ENCODE assay signal across 8 cellular contexts in the genomic region with DNA sequence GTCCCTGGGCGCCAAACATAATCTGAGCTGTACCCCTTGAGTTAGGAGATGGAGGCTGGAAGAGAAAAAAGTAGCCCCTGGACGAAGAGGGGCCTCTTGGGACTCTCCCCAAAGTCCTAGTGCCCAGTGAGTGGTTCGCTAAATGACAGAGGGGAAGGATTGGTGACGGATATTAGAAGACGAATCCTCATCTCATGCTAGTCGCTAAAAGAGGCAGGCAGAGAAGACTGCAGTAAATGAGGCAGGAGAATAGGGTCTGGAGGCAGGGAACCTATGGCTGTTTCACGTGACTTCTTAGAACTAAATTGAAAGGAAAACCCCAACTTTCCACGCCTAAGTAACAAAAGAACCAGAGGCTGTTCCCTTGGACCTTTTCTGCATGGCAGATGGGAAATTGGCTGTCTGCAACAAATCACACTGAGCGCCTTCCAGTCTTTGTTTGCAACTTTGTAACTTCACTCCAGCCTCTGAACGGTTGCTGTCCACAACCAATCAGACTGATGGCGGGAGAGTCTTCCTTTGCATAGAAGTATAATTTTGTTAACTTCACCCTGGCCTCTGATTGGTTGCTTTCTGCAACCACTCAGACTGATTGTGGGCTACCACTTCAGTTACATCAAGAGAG. TPM values are rescaled to one million over a fixed set of nuclear protein-coding genes. Genes with fewer than 3 reads are reported as not detected.
DNase-seq lines count a peak whose midpoint lies in the region; ATAC-seq and TF ChIP-seq lines count a peak whose summit lies in the region.

No MANE protein-coding gene starts in this region.

- H3K27ac ChIP-seq in SJCRH30: peak overlapping the region; percentile 99

- H3K4me3 Mint-ChIP-seq in T-helper 1 cell treated with Interleukin-12 subunit alpha and Interleukin-12 subunit beta and Interleukin-4 antibody, amounts not matched to agents 30 μg/mL and 1 μg/mL, for 36 hours: peak overlapping the region; percentile 94
- H3K4me3 Mint-ChIP-seq in stimulated activated naive CD8-positive, alpha-beta T cell treated with anti-CD3 and anti-CD28 coated beads, Interleukin-15, amount 100 ng/mL, for 72 hours: peak overlapping the region; percentile 98

- H3K27me3 Mint-ChIP-seq in T-helper 1 cell treated with Interleukin-12 subunit alpha and Interleukin-12 subunit beta and Interleukin-4 antibody, amounts not matched to agents 30 μg/mL and 1 μg/mL, for 36 hours (ENCODE audit: low read depth): peaks cover 9% of the 10 kb centered on the region
- H3K27me3 Mint-ChIP-seq in stimulated activated naive CD8-positive, alpha-beta T cell treated with anti-CD3 and anti-CD28 coated beads, Interleukin-15, amount 100 ng/mL, for 72 hours: no peaks in the 10 kb centered on the region

- H3K27me3 ChIP-seq in SJCRH30: no peaks in the 10 kb centered on the region

- H3K9me3 Mint-ChIP-seq in T-helper 1 cell treated with Interleukin-12 subunit alpha and Interleukin-12 subunit beta and Interleukin-4 antibody, amounts not matched to agents 30 μg/mL and 1 μg/mL, for 36 hours: no peaks in the 10 kb centered on the region
- no peaks in the 10 kb centered on the region for H3K9me3 Mint-ChIP-seq in stimulated activated naive CD8-positive, alpha-beta T cell treated with anti-CD3 and anti-CD28 coated beads, Interleukin-15, amount 100 ng/mL, for 72 hours

- H3K4me1 Mint-ChIP-seq in T-helper 1 cell treated with Interleukin-12 subunit alpha and Interleukin-12 subunit beta and Interleukin-4 antibody, amounts not matched to agents 30 μg/mL and 1 μg/mL, for 36 hours (ENCODE audit: low read depth): peaks cover 21% of the 10 kb centered on the region
- H3K4me1 Mint-ChIP-seq in stimulated activated naive CD8-positive, alpha-beta T cell treated with anti-CD3 and anti-CD28 coated beads, Interleukin-15, amount 100 ng/mL, for 72 hours: peaks cover 43% of the 10 kb centered on the region

- no peak for DNase-seq in T-helper 1 cell
- peak; percentile 58 to 71 for DNase-seq in SJCRH30
- peak; percentile 12 for DNase-seq in glomerular visceral epithelial cell (ENCODE audit: extremely low spot score)
- DNase-seq in stimulated activated naive CD8-positive, alpha-beta T cell treated with anti-CD3 and anti-CD28 coated beads, Interleukin-15, amount 100 ng/mL, for 72 hours: no peak
- no peak for DNase-seq in GM13977 (ENCODE audit: low spot score)

- H3K9me3 ChIP-seq in SJCRH30 (replicated peaks): no peaks in the 10 kb centered on the region

- in situ Hi-C loops in GM13977 (cut with MboI; ENCODE audit: low pct_unique_long_range_greater_than_20kb, low sequenced_read_pairs, unreplicated experiment): no loop called here

- H3K36me3 Mint-ChIP-seq in T-helper 1 cell treated with Interleukin-12 subunit alpha and Interleukin-12 subunit beta and Interleukin-4 antibody, amounts not matched to agents 30 μg/mL and 1 μg/mL, for 36 hours (ENCODE audit: low read depth): peaks cover 13% of the 10 kb centered on the region

- H3K36me3 ChIP-seq in SJCRH30: peaks cover 9% of the 10 kb centered on the region

- H3K4me3 ChIP-seq in SJCRH30: peak overlapping the region; percentile 79

- no peak for TF ChIP-seq CTCF in GM13977 (IDR thresholded peaks at IDR 0.05; ENCODE audit: extremely low read depth, insufficient read depth, missing control alignments)

- peak overlapping the region; percentile 99 for H3K27ac Mint-ChIP-seq in T-helper 1 cell treated with Interleukin-12 subunit alpha and Interleukin-12 subunit beta and Interleukin-4 antibody, amounts not matched to agents 30 μg/mL and 1 μg/mL, for 36 hours
- peak overlapping the region; percentile 100 for H3K27ac Mint-ChIP-seq in stimulated activated naive CD8-positive, alpha-beta T cell treated with anti-CD3 and anti-CD28 coated beads, Interleukin-15, amount 100 ng/mL, for 72 hours

- H3K4me1 ChIP-seq in SJCRH30: peaks cover 9% of the 10 kb centered on the region; the same call in 1 of the 2 replicates

- no peak for ATAC-seq in stimulated activated naive CD8-positive, alpha-beta T cell treated with anti-CD3 and anti-CD28 coated beads, Interleukin-15, amount 100 ng/mL, for 72 hours
- ATAC-seq in HG02763 (IDR thresholded peaks at IDR 0.05; ENCODE audit: unreplicated experiment) (no peak), GM18907 (IDR thresholded peaks at IDR 0.05; ENCODE audit: unreplicated experiment) (no peak)

RNA-seq across cellular contexts. Expression of a gene that starts 0.7 kb away (rescaled TPM):
- 41.3 and 43.6 TPM in 2 replicates for total RNA-seq in SJCRH30 (2014; rRNA removed; shearing (Covaris generic))

Comparison
In these comparisons a context has a peak if more than half of its experiments do, and no peak if none do; other contexts are left out.
1. DNase-seq: peak in SJCRH30 (2 of 2) and glomerular visceral epithelial cell (single experiment); none in T-helper 1 cell (0 of 5), stimulated activated naive CD8-positive, alpha-beta T cell treated with anti-CD3 and anti-CD28 coated beads, Interleukin-15, amount 100 ng/mL, for 72 hours (0 of 2) and GM13977 (single experiment).